ENCODE assay signal across 32 cellular contexts in genomic region chr11:130940706-130941105, GRCh38.
"Had no signal": no experiment of that assay in that cellular context is flagged by ENCODE, and none has a peak within 500 bp of the region (broad histone marks: within the 10 kb centered on the region; RNA-seq: fewer than 3 reads in every experiment).

No MANE protein-coding gene starts in this region.

- H3K4me2 ChIP-seq: neural progenitor cell, smooth muscle cell had no signal

- H3K27me3 ChIP-seq: ascending aorta, cardiac muscle cell, colonic mucosa, left lung, neural progenitor cell, right atrium auricular region, stomach, thyroid gland, upper lobe of left lung, vagina had no signal

- ATAC-seq: activated CD4-positive, CD25-positive, alpha-beta regulatory T cell treated with anti-CD3 and anti-CD28 coated beads, Interleukin-2, amount 50 U/mL, for 24 hours; foreskin keratinocyte; heart right ventricle; left lung; lower lobe of right lung; natural killer cell; stimulated activated naive B cell treated with anti-CD40 and anti-IgM and Interleukin-4, amounts not matched to agents 10 μg/mL and 1 μg/mL and 100 μg/mL, for 72 hours; T-helper 17 cell had no signal

- H3K27ac ChIP-seq: ascending aorta, cardiac muscle cell, colonic mucosa, foreskin keratinocyte, heart right ventricle, left lung, lower lobe of right lung, neural progenitor cell, right atrium auricular region, stomach, thyroid gland, upper lobe of left lung, vagina, WERI-Rb-1 had no signal

- H3K4me1 ChIP-seq: colonic mucosa, left lung, lower lobe of right lung, neural progenitor cell, right atrium auricular region, stomach, thyroid gland, upper lobe of left lung, vagina had no signal

- H3K9ac ChIP-seq: neural progenitor cell had no signal

- H3K9me3 ChIP-seq: ascending aorta, colonic mucosa, left lung, lower lobe of right lung, right atrium auricular region, stomach, thyroid gland, upper lobe of left lung, vagina had no signal

- H3K36me3 ChIP-seq: ascending aorta, cardiac muscle cell, colonic mucosa, heart right ventricle, left lung, lower lobe of right lung, neural progenitor cell, right atrium auricular region, stomach, thyroid gland, upper lobe of left lung, vagina, WERI-Rb-1 had no signal

- DNase-seq: activated CD4-positive, alpha-beta T cell treated with anti-CD3 and anti-CD28 coated beads for 48 hours; activated CD4-positive, alpha-beta T cell treated with anti-CD3 and anti-CD28 coated beads, Interleukin-2, amount 50 U/mL, for 48 hours; activated CD8-positive, alpha-beta memory T cell treated with anti-CD3 and anti-CD28 coated beads for 24 hours; activated effector memory CD4-positive, alpha-beta T cell treated with anti-CD3 and anti-CD28 coated beads, Interleukin-2, amount 50 U/mL, for 16 hours; activated naive CD4-positive, alpha-beta T cell treated with anti-CD3 and anti-CD28 coated beads for 36 hours; activated naive CD8-positive, alpha-beta T cell treated with anti-CD3 and anti-CD28 coated beads for 36 hours; cerebellar nuclear complex; colonic mucosa; effector memory CD4-positive, alpha-beta T cell; erythroblast; foreskin keratinocyte; heart right ventricle; left lung; lower lobe of right lung; mesendoderm; natural killer cell; occipital lobe; stimulated activated CD4-positive, alpha-beta T cell treated with anti-CD3 and anti-CD28 coated beads, Interleukin-1b, Interleukin-23, amount 100 ng/mL, for 48 hours; stimulated activated naive B cell treated with anti-CD40 and anti-IgM and Interleukin-4, amounts not matched to agents 10 μg/mL and 1 μg/mL and 100 μg/mL, for 72 hours; stomach; T-helper 17 cell; T1000; thyroid gland; upper lobe of left lung; WERI-Rb-1 had no signal

- H2AFZ ChIP-seq: neural progenitor cell had no signal

- H3K4me3 ChIP-seq: ascending aorta, cardiac muscle cell, colonic mucosa, heart right ventricle, left lung, lower lobe of right lung, neural progenitor cell, right atrium auricular region, smooth muscle cell, stomach, thyroid gland, upper lobe of left lung, vagina had no signal
